Comparison of ENCODE assay signal across 9 cellular contexts in the genomic region with DNA sequence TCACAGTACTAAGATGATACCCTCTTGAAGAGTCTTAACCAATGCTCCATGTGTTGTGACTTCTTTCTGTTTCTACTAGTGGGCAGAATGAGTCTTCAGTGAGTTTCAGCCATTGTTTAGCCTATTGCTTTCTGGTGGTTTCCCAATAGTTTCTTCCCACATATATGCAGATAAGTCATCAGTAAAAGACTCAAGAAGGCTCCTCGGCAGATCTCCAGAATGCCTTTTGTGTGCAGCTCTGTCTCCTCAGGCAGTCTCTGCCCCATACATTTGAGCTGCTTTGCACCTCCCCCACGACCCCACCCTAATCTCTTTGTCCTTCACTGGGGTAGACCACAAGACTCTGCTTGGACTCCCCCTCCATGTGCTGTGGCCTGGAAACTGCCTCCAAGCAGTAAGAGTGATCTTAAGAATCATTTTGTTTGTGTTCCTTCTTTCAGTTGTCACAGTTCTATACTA.
DNase-seq lines count a peak whose midpoint lies in the region; ATAC-seq and TF ChIP-seq lines count a peak whose summit lies in the region.
"Had no signal": no experiment of that assay in that cellular context is flagged by ENCODE, and none has a peak within 500 bp of the region (broad histone marks: within the 10 kb centered on the region; RNA-seq: fewer than 3 reads in every experiment).

No MANE protein-coding gene starts in this region.

- H3K36me3 ChIP-seq in cardiac muscle cell (no peaks in the 10 kb centered on the region), RWPE2 (ENCODE audit: low read depth) (no peaks in the 10 kb centered on the region)
- H3K36me3 ChIP-seq: left lung had no signal

- intact Hi-C loops in left cardiac atrium (cut with DNase I) = no loop called here

- no peaks in the 10 kb centered on the region for H3K27me3 ChIP-seq in cardiac muscle cell
- H3K27me3 ChIP-seq in RWPE2 (ENCODE audit: insufficient read depth, poor library complexity, severe bottlenecking) = no peaks in the 10 kb centered on the region
- H3K27me3 ChIP-seq: left lung had no signal

- H3K4me3 ChIP-seq in cardiac muscle cell = no peak overlapping the region
- no peak overlapping the region for H3K4me3 ChIP-seq in RWPE2 (ENCODE audit: severe bottlenecking)
- no peak overlapping the region for H3K4me3 ChIP-seq in fibroblast of villous mesenchyme (ENCODE audit: low read depth, low read length)
- H3K4me3 ChIP-seq: left lung had no signal

- peak overlapping the region; percentile 23 for H3K27ac ChIP-seq in cardiac muscle cell
- peak overlapping the region; percentile 89 for H3K27ac ChIP-seq in RWPE2 (ENCODE audit: poor library complexity, severe bottlenecking)

- TF ChIP-seq CTCF in cardiac muscle cell (IDR thresholded peaks at IDR 0.05; ENCODE audit: low read depth, low read length) = no peak
- TF ChIP-seq CTCF in RWPE2 (IDR thresholded peaks at IDR 0.05; ENCODE audit: poor library complexity, severe bottlenecking) = no peak
- no peak for TF ChIP-seq CTCF in fibroblast of villous mesenchyme (IDR thresholded peaks at IDR 0.05; ENCODE audit: insufficient read depth, low read depth, low read length)

- DNase-seq in cardiac muscle cell (ENCODE audit: low read depth in 1 of 2, low spot score in 1 of 2) = peak in 1 of 2 donors; percentile 95
- no peak for DNase-seq in left cardiac atrium
- no peak for DNase-seq in RWPE2 (ENCODE audit: low spot score)
- DNase-seq in fibroblast of villous mesenchyme (ENCODE audit: low read depth) = peak; percentile 93
- DNase-seq in stromal cell of bone marrow (ENCODE audit: low read depth) = peak; percentile 68
- no peak for DNase-seq in NCI-H1417 treated with DMSO at 0.1 percent for 48 hours (lab: John Stamatoyannopoulos, UW)
- DNase-seq in NCI-H146 (lab: John Stamatoyannopoulos, UW) = no peak
- DNase-seq in NCI-H510A (lab: John Stamatoyannopoulos, UW) = no peak
- DNase-seq: left lung had no signal

- ATAC-seq in left cardiac atrium = no peak
- ATAC-seq in RWPE2 (ENCODE audit: low read depth) = peak; percentile 53
- ATAC-seq: left lung had no signal

- peaks cover 28% of the 10 kb centered on the region for H3K4me1 ChIP-seq in cardiac muscle cell (ENCODE audit: low read depth)
- H3K4me1 ChIP-seq in RWPE2 (ENCODE audit: insufficient read depth, poor library complexity, severe bottlenecking) = peaks cover 16% of the 10 kb centered on the region
- H3K4me1 ChIP-seq: left lung had no signal

- H3K9me3 ChIP-seq in cardiac muscle cell (ENCODE audit: low read depth) = no peaks in the 10 kb centered on the region
- no peaks in the 10 kb centered on the region for H3K9me3 ChIP-seq in RWPE2 (ENCODE audit: severe bottlenecking)
- H3K9me3 ChIP-seq: left lung had no signal

Comparison
In these comparisons a context has a peak if more than half of its experiments do, and no peak if none do; other contexts are left out.
1. DNase-seq: peak in fibroblast of villous mesenchyme (single experiment) and stromal cell of bone marrow (single experiment); none in left cardiac atrium (single experiment), RWPE2 (single experiment), NCI-H1417 treated with DMSO at 0.1 percent for 48 hours (single experiment), NCI-H146 (single experiment) and NCI-H510A (single experiment).